In the genomic region with DNA sequence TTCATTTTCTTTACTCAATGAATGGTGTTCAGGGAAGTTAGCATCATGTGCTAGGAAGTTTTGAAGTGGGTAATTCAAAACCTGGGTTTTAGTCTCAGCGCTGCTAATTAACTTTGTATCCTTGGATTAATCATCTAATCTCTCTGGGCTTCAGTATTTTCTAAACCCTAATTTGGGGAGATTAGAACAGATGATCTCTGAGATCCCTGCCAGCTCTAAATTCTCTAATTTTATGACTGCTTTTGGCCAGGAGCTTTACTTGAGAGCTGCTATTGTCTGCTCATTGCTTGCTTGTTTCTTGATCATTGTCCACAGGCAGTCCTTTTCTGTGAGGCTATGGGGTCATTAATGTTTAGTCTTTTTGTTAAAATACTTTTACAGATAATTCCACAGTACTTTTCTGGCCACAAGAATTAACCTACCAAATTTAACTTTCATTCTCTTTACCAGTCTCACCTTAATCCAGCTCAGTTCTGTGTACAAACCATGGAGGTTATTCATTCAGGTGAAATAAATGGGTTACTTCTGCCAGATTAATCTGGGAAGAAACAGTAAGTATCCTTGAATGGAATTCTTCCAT, we compare ENCODE assay signal across 2 cellular contexts.
TF ChIP-seq lines count a peak whose summit lies in the region.

No MANE protein-coding gene starts in this region.

TF ChIP-seq in GM23338, 12 proteins besides CTCF, POLR2A, EP300 and RAD21 (continued from another document and continues in another):
- TF ChIP-seq CREB1 (CRISPR knock-in tag; IDR thresholded peaks at IDR 0.05; ENCODE audit: low read depth), result no peak
- TF ChIP-seq ZNF462 (CRISPR knock-in tag; IDR thresholded peaks at IDR 0.05), result no peak
- TF ChIP-seq NANOG (IDR thresholded peaks at IDR 0.05; ENCODE audit: borderline replicate concordance), result no peak
- TF ChIP-seq, protein P1, sequence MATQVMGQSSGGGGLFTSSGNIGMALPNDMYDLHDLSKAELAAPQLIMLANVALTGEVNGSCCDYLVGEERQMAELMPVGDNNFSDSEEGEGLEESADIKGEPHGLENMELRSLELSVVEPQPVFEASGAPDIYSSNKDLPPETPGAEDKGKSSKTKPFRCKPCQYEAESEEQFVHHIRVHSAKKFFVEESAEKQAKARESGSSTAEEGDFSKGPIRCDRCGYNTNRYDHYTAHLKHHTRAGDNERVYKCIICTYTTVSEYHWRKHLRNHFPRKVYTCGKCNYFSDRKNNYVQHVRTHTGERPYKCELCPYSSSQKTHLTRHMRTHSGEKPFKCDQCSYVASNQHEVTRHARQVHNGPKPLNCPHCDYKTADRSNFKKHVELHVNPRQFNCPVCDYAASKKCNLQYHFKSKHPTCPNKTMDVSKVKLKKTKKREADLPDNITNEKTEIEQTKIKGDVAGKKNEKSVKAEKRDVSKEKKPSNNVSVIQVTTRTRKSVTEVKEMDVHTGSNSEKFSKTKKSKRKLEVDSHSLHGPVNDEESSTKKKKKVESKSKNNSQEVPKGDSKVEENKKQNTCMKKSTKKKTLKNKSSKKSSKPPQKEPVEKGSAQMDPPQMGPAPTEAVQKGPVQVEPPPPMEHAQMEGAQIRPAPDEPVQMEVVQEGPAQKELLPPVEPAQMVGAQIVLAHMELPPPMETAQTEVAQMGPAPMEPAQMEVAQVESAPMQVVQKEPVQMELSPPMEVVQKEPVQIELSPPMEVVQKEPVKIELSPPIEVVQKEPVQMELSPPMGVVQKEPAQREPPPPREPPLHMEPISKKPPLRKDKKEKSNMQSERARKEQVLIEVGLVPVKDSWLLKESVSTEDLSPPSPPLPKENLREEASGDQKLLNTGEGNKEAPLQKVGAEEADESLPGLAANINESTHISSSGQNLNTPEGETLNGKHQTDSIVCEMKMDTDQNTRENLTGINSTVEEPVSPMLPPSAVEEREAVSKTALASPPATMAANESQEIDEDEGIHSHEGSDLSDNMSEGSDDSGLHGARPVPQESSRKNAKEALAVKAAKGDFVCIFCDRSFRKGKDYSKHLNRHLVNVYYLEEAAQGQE (IDR thresholded peaks at IDR 0.05; ENCODE audit: unreplicated experiment), result no peak
- no peak for TF ChIP-seq EZH2phosphoT487 (IDR thresholded peaks at IDR 0.05; ENCODE audit: unreplicated experiment)
- TF ChIP-seq ZNF331 (CRISPR knock-in tag; IDR thresholded peaks at IDR 0.05; ENCODE audit: low read depth), result no peak
- TF ChIP-seq JUNB (IDR thresholded peaks at IDR 0.05; ENCODE audit: unreplicated experiment), result no peak
- TF ChIP-seq ETS1 (IDR thresholded peaks at IDR 0.05), result no peak
- no peak for TF ChIP-seq POLR2AphosphoS5 (IDR thresholded peaks at IDR 0.05; ENCODE audit: low read depth)

TF ChIP-seq in neural cell, 6 proteins besides CTCF, POLR2A, EP300 and RAD21:
- TF ChIP-seq, protein P1 (IDR thresholded peaks at IDR 0.05; ENCODE audit: borderline replicate concordance), result no peak
- TF ChIP-seq POLR2AphosphoS5 (IDR thresholded peaks at IDR 0.05), result no peak
- no peak for TF ChIP-seq MXI1 (conservative IDR thresholded peaks at IDR 0.05; ENCODE audit: poor library complexity, severe bottlenecking)
